8 cellular contexts compared by ENCODE assay signal in the genomic region with DNA sequence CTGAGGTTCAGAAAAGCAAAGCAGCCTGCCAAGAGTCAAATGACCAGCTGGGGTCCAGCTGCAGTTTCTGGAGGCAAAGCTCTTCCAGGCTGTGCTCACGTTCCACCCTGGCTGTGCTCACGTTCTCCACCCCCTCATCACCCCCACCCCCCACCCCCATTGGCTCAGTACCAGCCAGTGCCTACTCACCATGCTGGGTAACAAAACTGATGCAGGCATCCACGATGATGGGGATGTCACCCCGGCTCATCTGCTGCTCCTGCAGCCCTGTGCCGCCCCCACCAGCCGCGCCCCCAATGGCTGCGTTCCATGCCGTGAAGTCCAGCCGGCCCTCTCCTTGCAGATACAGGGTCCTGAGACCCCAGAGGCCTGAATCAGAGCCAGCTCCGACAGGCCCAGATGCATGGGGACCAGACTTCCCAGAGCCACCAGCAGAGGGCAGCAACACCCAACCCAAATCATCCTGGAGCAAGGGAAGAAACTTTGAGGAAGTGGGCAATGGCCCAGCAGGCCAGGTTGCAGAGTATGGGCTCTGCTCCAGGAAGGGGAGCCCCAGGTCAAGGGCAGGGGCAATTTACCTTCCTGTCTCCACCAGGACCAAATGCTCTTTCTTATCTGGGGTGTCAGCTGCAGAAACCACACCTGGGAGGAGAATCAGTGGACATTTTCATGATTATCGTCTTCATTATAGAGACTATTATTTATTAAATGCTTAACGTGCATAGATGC. TPM values are rescaled to one million over a fixed set of nuclear protein-coding genes. Genes with fewer than 3 reads are reported as not detected.
DNase-seq lines count a peak whose midpoint lies in the region; ATAC-seq and TF ChIP-seq lines count a peak whose summit lies in the region.

No MANE protein-coding gene starts in this region.

- H3K4me3 Mint-ChIP-seq in activated CD4-positive, alpha-beta memory T cell treated with anti-CD3 and anti-CD28 coated beads for 36 hours = no peak overlapping the region

- DNase-seq in NCI-H526 (lab: John Stamatoyannopoulos, UW) = peak; percentile 52 to 75
- peak; percentile 85 for DNase-seq in activated CD4-positive, alpha-beta memory T cell treated with anti-CD3 and anti-CD28 coated beads for 36 hours
- DNase-seq in effector CD8-positive, alpha-beta T cell (lab: John Stamatoyannopoulos, UW) = peak; percentile 62
- DNase-seq in midbrain (lab: John Stamatoyannopoulos, UW) = peak; percentile 64
- peak; percentile 88 for DNase-seq in stimulated activated CD8-positive, alpha-beta memory T cell treated with anti-CD3 and anti-CD28 coated beads, Interleukin-4, amount 100 ng/mL, for 48 hours

- no peaks in the 10 kb centered on the region for H3K27me3 Mint-ChIP-seq in activated CD4-positive, alpha-beta memory T cell treated with anti-CD3 and anti-CD28 coated beads for 36 hours

- no peaks in the 10 kb centered on the region for H3K36me3 Mint-ChIP-seq in activated CD4-positive, alpha-beta memory T cell treated with anti-CD3 and anti-CD28 coated beads for 36 hours

- no peak overlapping the region for H3K27ac ChIP-seq in C4-2B

- intact Hi-C loops in activated CD4-positive, alpha-beta memory T cell treated with anti-CD3 and anti-CD28 coated beads for 36 hours (cut with micrococcal nuclease) = loop anchor here (1.0 to 5.0 kb wide), 3 partner anchors 28 to 214 kb away; no protein-coding TSS in a partner anchor

- CTCF ChIA-PET in activated CD4-positive, alpha-beta memory T cell treated with anti-CD3 and anti-CD28 coated beads for 36 hours (lab: Charles Lee) = interaction anchor here (0.6 to 4.1 kb wide), 26 partner anchors 8 to 645 kb away, joined by 3 to 59 read pairs (median 4); a partner anchor contains a TSS

- peaks cover 4% of the 10 kb centered on the region for H3K4me1 Mint-ChIP-seq in activated CD4-positive, alpha-beta memory T cell treated with anti-CD3 and anti-CD28 coated beads for 36 hours (ENCODE audit: low read depth)

- ATAC-seq in GM18907 (IDR thresholded peaks at IDR 0.05; ENCODE audit: unreplicated experiment) (peak; percentile 97), HG03103 (IDR thresholded peaks at IDR 0.05; ENCODE audit: low read depth, unreplicated experiment) (peak; percentile 99)

- H3K9me3 Mint-ChIP-seq in activated CD4-positive, alpha-beta memory T cell treated with anti-CD3 and anti-CD28 coated beads for 36 hours = no peaks in the 10 kb centered on the region

- H3K27ac Mint-ChIP-seq in activated CD4-positive, alpha-beta memory T cell treated with anti-CD3 and anti-CD28 coated beads for 36 hours = no peak overlapping the region

- POLR2A ChIA-PET in activated CD4-positive, alpha-beta memory T cell treated with anti-CD3 and anti-CD28 coated beads for 36 hours (lab: Charles Lee) = no interaction called here

- peak; percentile 96 for TF ChIP-seq CTCF in C4-2B (conservative IDR thresholded peaks at IDR 0.05)

RNA-seq across cellular contexts. Expression of a gene that starts 13.7 kb away (rescaled TPM):
- 10 to 100 TPM; 40.1 to 46.0 TPM for total RNA-seq in activated CD4-positive, alpha-beta memory T cell treated with anti-CD3 and anti-CD28 coated beads for 36 hours

RNA-seq across cellular contexts. Expression of a gene that starts 17.1 kb away (rescaled TPM):
- 1 to 10 TPM; 5.1 to 5.2 TPM for total RNA-seq in activated CD4-positive, alpha-beta memory T cell treated with anti-CD3 and anti-CD28 coated beads for 36 hours

RNA-seq across cellular contexts. Expression of a gene that starts 28.1 kb away (rescaled TPM):
- total RNA-seq in activated CD4-positive, alpha-beta memory T cell treated with anti-CD3 and anti-CD28 coated beads for 36 hours = 10 to 100 TPM; 17.8 to 17.9 TPM

RNA-seq across cellular contexts. Expression of a gene that starts 28.2 kb away (rescaled TPM):
- total RNA-seq in activated CD4-positive, alpha-beta memory T cell treated with anti-CD3 and anti-CD28 coated beads for 36 hours = 10 to 100 TPM; 65.2 to 71.5 TPM

RNA-seq across cellular contexts. Expression of a gene that starts 46.1 kb away (rescaled TPM):
- total RNA-seq in activated CD4-positive, alpha-beta memory T cell treated with anti-CD3 and anti-CD28 coated beads for 36 hours = 100 to 1,000 TPM; 225 to 227 TPM
